ENCODE assay signal across 10 cellular contexts in the genomic region with DNA sequence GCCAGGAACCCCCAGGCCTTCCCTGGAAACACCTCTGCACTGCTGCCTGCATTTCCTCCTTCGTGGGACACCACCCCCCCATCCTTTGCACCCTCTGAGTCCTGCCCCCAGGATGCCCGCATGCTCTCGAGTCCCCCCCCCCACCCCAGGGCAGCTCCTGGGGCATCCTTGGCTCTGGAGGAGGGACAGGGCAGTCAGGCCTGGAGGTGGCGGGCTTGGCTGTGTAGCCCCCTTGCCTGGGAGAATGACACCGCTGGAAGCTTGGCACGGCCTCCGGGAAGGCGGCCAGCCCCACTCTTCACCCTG.
A peak's percentile ranks its signal among the peaks of the same experiment; 100 is the strongest.
DNase-seq lines count a peak whose midpoint lies in the region; ATAC-seq and TF ChIP-seq lines count a peak whose summit lies in the region.
"Had no signal": no experiment of that assay in that cellular context is flagged by ENCODE, and none has a peak within 500 bp of the region (broad histone marks: within the 10 kb centered on the region; RNA-seq: fewer than 3 reads in every experiment).

No MANE protein-coding gene starts in this region.

- H3K4me3 Mint-ChIP-seq in chondrocyte (ENCODE audit: unreplicated experiment), result no peak overlapping the region
- no peak overlapping the region for H3K4me3 Mint-ChIP-seq in stimulated activated naive B cell treated with anti-CD40 and anti-IgM and Interleukin-4, amounts not matched to agents 10 μg/mL and 1 μg/mL and 100 μg/mL, for 72 hours
- H3K4me3 Mint-ChIP-seq: T-cell had no signal

- H3K27ac Mint-ChIP-seq in chondrocyte (ENCODE audit: unreplicated experiment), result peak overlapping the region; percentile 98
- no peak overlapping the region for H3K27ac Mint-ChIP-seq in stimulated activated naive B cell treated with anti-CD40 and anti-IgM and Interleukin-4, amounts not matched to agents 10 μg/mL and 1 μg/mL and 100 μg/mL, for 72 hours
- H3K27ac Mint-ChIP-seq: T-cell had no signal

- H3K9me3 ChIP-seq in mesodermal cell (ENCODE audit: control insufficient read depth, low read length), result no peaks in the 10 kb centered on the region
- no peaks in the 10 kb centered on the region for H3K9me3 ChIP-seq in transverse colon

- peaks cover 3% of the 10 kb centered on the region for H3K36me3 ChIP-seq in mesodermal cell (ENCODE audit: control insufficient read depth, insufficient read depth, low read length)
- no peaks in the 10 kb centered on the region for H3K36me3 ChIP-seq in transverse colon

- peak overlapping the region; percentile 75 for H3K27ac ChIP-seq in mesodermal cell (ENCODE audit: low read depth, low read length, severe bottlenecking)
- peak overlapping the region; percentile 32 to 61 (median 54) for H3K27ac ChIP-seq in transverse colon

- no peak for TF ChIP-seq POLR2A in transverse colon (IDR thresholded peaks at IDR 0.05)

- H3K4me1 Mint-ChIP-seq in chondrocyte (ENCODE audit: low read depth), result peaks cover 31% of the 10 kb centered on the region
- no peaks in the 10 kb centered on the region for H3K4me1 Mint-ChIP-seq in stimulated activated naive B cell treated with anti-CD40 and anti-IgM and Interleukin-4, amounts not matched to agents 10 μg/mL and 1 μg/mL and 100 μg/mL, for 72 hours

- H3K9me3 Mint-ChIP-seq in chondrocyte (ENCODE audit: low read depth), result no peaks in the 10 kb centered on the region
- peaks cover 2% of the 10 kb centered on the region in 2 donors for H3K9me3 Mint-ChIP-seq in stimulated activated naive B cell treated with anti-CD40 and anti-IgM and Interleukin-4, amounts not matched to agents 10 μg/mL and 1 μg/mL and 100 μg/mL, for 72 hours
- H3K9me3 Mint-ChIP-seq: T-cell had no signal

- H3K4me1 ChIP-seq in mesodermal cell (ENCODE audit: control insufficient read depth, insufficient read depth, low read length, poor library complexity, severe bottlenecking) (peaks cover 33% of the 10 kb centered on the region), transverse colon (peaks cover 24 to 26% (median 25%) of the 10 kb centered on the region in 4 donors)

- 34 to 39% methylated on average over 4 to 5 of the region's 8 CpGs for WGBS in mesodermal cell (ENCODE audit: insufficient coverage in 2 of 2), 2 experiments
- 20% methylated on average over 7 of the region's 8 CpGs; no CpG with 5 or more reads in 1 of the 2 donors for WGBS in transverse colon (ENCODE audit: low coverage in 1 of 2), 2 donors

- ATAC-seq in HG02884 (IDR thresholded peaks at IDR 0.05; ENCODE audit: unreplicated experiment), result no peak
- ATAC-seq in stimulated activated naive B cell treated with anti-CD40 and anti-IgM and Interleukin-4, amounts not matched to agents 10 μg/mL and 1 μg/mL and 100 μg/mL, for 72 hours (replicated peaks), result no peak
- ATAC-seq: T-cell had no signal

- no peak for TF ChIP-seq RAD21 in Ishikawa (IDR thresholded peaks at IDR 0.05; ENCODE audit: low read depth)

- in situ Hi-C loops in transverse colon (cut with MboI; ENCODE audit: low pct_ligation_motif_present in 1 of 4, low pct_unique_long_range_greater_than_20kb in 1 of 4, low sequenced_read_pairs in 3 of 4), result no loop called here

- TF ChIP-seq EP300 in Ishikawa (IDR thresholded peaks at IDR 0.05; ENCODE audit: borderline replicate concordance) (no peak), transverse colon (IDR thresholded peaks at IDR 0.05; ENCODE audit: low read depth) (no peak)

- H3K27me3 ChIP-seq in transverse colon, result no peaks in the 10 kb centered on the region

- TF ChIP-seq CTCF in chondrocyte (IDR thresholded peaks at IDR 0.05) (peak; percentile 51), transverse colon (IDR thresholded peaks at IDR 0.05) (no peak)

- intact Hi-C loops in transverse colon (cut with DNase I; ENCODE audit: low total_unique reads), result no loop called here

- H3K27me3 Mint-ChIP-seq in chondrocyte (ENCODE audit: low read depth), result no peaks in the 10 kb centered on the region
- peaks cover 6 to 16% of the 10 kb centered on the region in 2 donors for H3K27me3 Mint-ChIP-seq in stimulated activated naive B cell treated with anti-CD40 and anti-IgM and Interleukin-4, amounts not matched to agents 10 μg/mL and 1 μg/mL and 100 μg/mL, for 72 hours

- peaks cover 2% of the 10 kb centered on the region for H3K36me3 Mint-ChIP-seq in chondrocyte (ENCODE audit: low read depth)
- H3K36me3 Mint-ChIP-seq in stimulated activated naive B cell treated with anti-CD40 and anti-IgM and Interleukin-4, amounts not matched to agents 10 μg/mL and 1 μg/mL and 100 μg/mL, for 72 hours, result no peaks in the 10 kb centered on the region
- H3K36me3 Mint-ChIP-seq: T-cell had no signal

- no peak for DNase-seq in chondrocyte (ENCODE audit: low spot score)
- DNase-seq in transverse colon, result peak; percentile 50
- DNase-seq in activated CD8-positive, alpha-beta memory T cell treated with anti-CD3 and anti-CD28 coated beads, Interleukin-2, amount 50 U/mL, for 4 hours, result no peak
- no peak for DNase-seq in stimulated activated naive B cell treated with anti-CD40 and anti-IgM and Interleukin-4, amounts not matched to agents 10 μg/mL and 1 μg/mL and 100 μg/mL, for 72 hours
- DNase-seq: GF-D8, KG1, T-cell had no signal

- H3K4me3 ChIP-seq in mesodermal cell (ENCODE audit: extremely low read depth, insufficient read depth, low read length, poor library complexity, severe bottlenecking) (no peak overlapping the region), transverse colon (no peak overlapping the region)

TF ChIP-seq in Ishikawa, 13 proteins besides CTCF, POLR2A, EP300 and RAD21:
- TF ChIP-seq, protein P1, sequence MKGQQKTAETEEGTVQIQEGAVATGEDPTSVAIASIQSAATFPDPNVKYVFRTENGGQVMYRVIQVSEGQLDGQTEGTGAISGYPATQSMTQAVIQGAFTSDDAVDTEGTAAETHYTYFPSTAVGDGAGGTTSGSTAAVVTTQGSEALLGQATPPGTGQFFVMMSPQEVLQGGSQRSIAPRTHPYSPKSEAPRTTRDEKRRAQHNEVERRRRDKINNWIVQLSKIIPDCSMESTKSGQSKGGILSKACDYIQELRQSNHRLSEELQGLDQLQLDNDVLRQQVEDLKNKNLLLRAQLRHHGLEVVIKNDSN (IDR thresholded peaks at IDR 0.05), result no peak
- peak; percentile 96 for TF ChIP-seq ZBTB7A (IDR thresholded peaks at IDR 0.05; ENCODE audit: low read depth)
